8 cellular contexts compared by ENCODE assay signal in the genomic region with DNA sequence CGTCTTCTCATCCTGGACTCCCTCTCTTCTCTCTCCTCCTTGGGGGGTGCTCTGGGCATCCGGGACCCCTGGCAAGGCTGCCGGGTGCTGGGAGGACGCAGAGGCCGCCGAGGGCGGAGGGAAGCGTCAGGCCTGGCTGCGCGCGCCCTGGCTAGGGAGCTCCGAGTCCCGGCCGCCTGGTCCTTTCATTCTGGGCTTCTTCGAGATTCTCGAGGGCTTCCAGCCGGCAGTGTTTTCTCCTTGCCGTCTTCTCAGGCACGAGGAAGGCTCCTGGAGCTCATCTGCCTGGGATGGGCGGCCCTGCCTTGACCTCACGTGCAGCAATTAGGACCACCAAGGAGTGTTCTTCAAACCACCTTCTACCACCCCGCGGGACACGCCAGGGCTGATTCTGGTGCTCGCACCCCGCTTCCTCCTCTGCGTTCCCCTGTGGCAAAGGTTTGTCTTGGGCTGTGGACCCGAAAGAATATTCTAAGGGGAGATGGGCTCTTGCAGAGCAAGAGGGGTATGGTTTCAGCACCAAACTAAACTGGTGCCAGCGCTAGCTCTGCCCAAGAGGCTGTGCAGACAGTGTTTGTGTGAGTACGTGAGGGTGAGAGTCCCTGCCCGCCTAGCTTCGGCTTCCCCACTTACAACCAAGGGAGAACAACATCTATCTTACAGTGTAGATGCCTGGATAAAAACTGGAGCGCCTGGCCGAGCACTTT.
DNase-seq lines count a peak whose midpoint lies in the region; ATAC-seq and TF ChIP-seq lines count a peak whose summit lies in the region.

No MANE protein-coding gene starts in this region.

- peak overlapping the region; percentile 76 to 87 for H3K4me3 Mint-ChIP-seq in stimulated activated naive CD8-positive, alpha-beta T cell treated with anti-CD3 and anti-CD28 coated beads, Interleukin-15, amount 100 ng/mL, for 72 hours

- peak overlapping the region; percentile 30 for H3K4me3 ChIP-seq in KMS-11 (IDR thresholded peaks at IDR 0.05; ENCODE audit: insufficient read depth, low read depth, low read length)

- ATAC-seq in stimulated activated naive CD8-positive, alpha-beta T cell treated with anti-CD3 and anti-CD28 coated beads, Interleukin-15, amount 100 ng/mL, for 72 hours = no peak
- ATAC-seq in HG03045 (IDR thresholded peaks at IDR 0.05; ENCODE audit: unreplicated experiment) (no peak), HG03097 (IDR thresholded peaks at IDR 0.05; ENCODE audit: low FRiP score, unreplicated experiment) (no peak)

- peaks cover 22% of the 10 kb centered on the region; the same call in 1 of the 2 replicates for H3K27me3 ChIP-seq in KMS-11 (ENCODE audit: insufficient read depth, low read depth)

- H3K4me1 ChIP-seq in ES-I3 (ENCODE audit: insufficient read depth, low read length) (peaks cover 16% of the 10 kb centered on the region), KMS-11 (ENCODE audit: low read depth, poor library complexity, severe bottlenecking) (peaks cover 14% of the 10 kb centered on the region)

- H3K36me3 ChIP-seq in ES-I3 (ENCODE audit: insufficient read depth, low read length) (no peaks in the 10 kb centered on the region), KMS-11 (ENCODE audit: insufficient read depth) (no peaks in the 10 kb centered on the region)

- no peaks in the 10 kb centered on the region for H4K20me1 ChIP-seq in KMS-11 (ENCODE audit: insufficient read depth)

- no peaks in the 10 kb centered on the region for H3K27me3 Mint-ChIP-seq in stimulated activated naive CD8-positive, alpha-beta T cell treated with anti-CD3 and anti-CD28 coated beads, Interleukin-15, amount 100 ng/mL, for 72 hours

- no peaks in the 10 kb centered on the region for H3K79me2 ChIP-seq in KMS-11 (ENCODE audit: insufficient read depth, low read depth)

- peaks cover 91% of the 10 kb centered on the region for H3K4me1 Mint-ChIP-seq in stimulated activated naive CD8-positive, alpha-beta T cell treated with anti-CD3 and anti-CD28 coated beads, Interleukin-15, amount 100 ng/mL, for 72 hours

- no peak overlapping the region for H3K27ac ChIP-seq in KMS-11

- DNase-seq in amniotic epithelial cell (ENCODE audit: low read depth) (peak; percentile 21), iPS-NIHi11 (ENCODE audit: low spot score) (peak; percentile 50), NOMO-1 (lab: John Stamatoyannopoulos, UW; ENCODE audit: unreplicated experiment in 2 of 2) (no peak)
- DNase-seq in stimulated activated naive CD8-positive, alpha-beta T cell treated with anti-CD3 and anti-CD28 coated beads, Interleukin-15, amount 100 ng/mL, for 72 hours = no peak

- no peak for TF ChIP-seq CTCF in KMS-11 (conservative IDR thresholded peaks at IDR 0.05; ENCODE audit: low read depth, low read length)

- H3K9me3 Mint-ChIP-seq in stimulated activated naive CD8-positive, alpha-beta T cell treated with anti-CD3 and anti-CD28 coated beads, Interleukin-15, amount 100 ng/mL, for 72 hours = no peaks in the 10 kb centered on the region

- no peaks in the 10 kb centered on the region for H3K9me3 ChIP-seq in ES-I3 (ENCODE audit: control insufficient read depth, insufficient read depth, low read length)

- peak overlapping the region; percentile 68 for H3K4me2 ChIP-seq in KMS-11

- H2AFZ ChIP-seq in KMS-11 (ENCODE audit: low read depth) = peak overlapping the region; percentile 96

- peak overlapping the region; percentile 69 to 91 for H3K27ac Mint-ChIP-seq in stimulated activated naive CD8-positive, alpha-beta T cell treated with anti-CD3 and anti-CD28 coated beads, Interleukin-15, amount 100 ng/mL, for 72 hours

- H3K9ac ChIP-seq in ES-I3 (ENCODE audit: low read depth, low read length) (peak overlapping the region; percentile 55), KMS-11 (no peak overlapping the region; the same call in 1 of the 2 replicates)

Comparison
In these comparisons a context has a peak if more than half of its experiments do, and no peak if none do; other contexts are left out.
1. DNase-seq: peak in amniotic epithelial cell (single experiment) and iPS-NIHi11 (single experiment); none in stimulated activated naive CD8-positive, alpha-beta T cell treated with anti-CD3 and anti-CD28 coated beads, Interleukin-15, amount 100 ng/mL, for 72 hours (0 of 2) and NOMO-1 (0 of 2).